In the genomic region with DNA sequence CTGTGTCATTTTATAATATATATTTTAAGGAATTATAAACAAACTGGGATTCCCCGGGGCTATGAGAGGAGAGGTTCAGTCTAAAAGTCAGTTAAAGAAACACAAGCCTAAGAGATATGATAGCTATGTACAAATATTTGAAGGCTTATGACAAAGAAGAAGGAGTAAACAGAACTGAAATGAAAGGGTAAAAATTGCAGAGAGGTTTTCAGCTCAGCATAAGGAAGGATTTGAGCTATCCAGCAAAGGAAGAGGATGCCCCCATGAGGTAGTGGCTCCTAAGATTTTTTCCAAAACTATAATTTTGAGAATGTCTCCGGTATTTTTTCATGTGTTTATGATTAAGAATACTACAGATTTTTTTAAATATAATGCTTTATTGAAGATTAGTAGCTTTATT, we compare ENCODE assay signal across 17 cellular contexts. TPM values are rescaled to one million over a fixed set of nuclear protein-coding genes. Genes with fewer than 3 reads are reported as not detected.
A peak's percentile ranks its signal among the peaks of the same experiment; 100 is the strongest.
DNase-seq lines count a peak whose midpoint lies in the region; ATAC-seq and TF ChIP-seq lines count a peak whose summit lies in the region.
"Had no signal": no experiment of that assay in that cellular context is flagged by ENCODE, and none has a peak within 500 bp of the region (broad histone marks: within the 10 kb centered on the region; RNA-seq: fewer than 3 reads in every experiment).

No MANE protein-coding gene starts in this region.

- H3K4me1 ChIP-seq in right lobe of liver: no peaks in the 10 kb centered on the region
- H3K4me1 ChIP-seq: sigmoid colon had no signal

- no peak overlapping the region for H3K4me3 ChIP-seq in choroid plexus epithelial cell (ENCODE audit: low read depth, low read length)
- H3K4me3 ChIP-seq in right lobe of liver: no peak overlapping the region
- H3K4me3 ChIP-seq: sigmoid colon had no signal

- H3K27me3 ChIP-seq in right lobe of liver: no peaks in the 10 kb centered on the region
- H3K27me3 ChIP-seq: sigmoid colon had no signal

- H3K36me3 ChIP-seq in right lobe of liver: no peaks in the 10 kb centered on the region
- H3K36me3 ChIP-seq: sigmoid colon had no signal

- peak; percentile 47 for TF ChIP-seq CTCF in choroid plexus epithelial cell (conservative IDR thresholded peaks at IDR 0.05; ENCODE audit: low read depth, low read length)
- TF ChIP-seq CTCF in right lobe of liver (IDR thresholded peaks at IDR 0.05): peak in 3 of 4 donors; percentile 10 to 26 (median 16)
- no peak for TF ChIP-seq CTCF in GM20000 (IDR thresholded peaks at IDR 0.05; ENCODE audit: extremely low read depth, missing control alignments)

- intact Hi-C loops in right lobe of liver (cut with DNase I): no loop called here

- no peaks in the 10 kb centered on the region for H3K9me3 ChIP-seq in right lobe of liver
- H3K9me3 ChIP-seq: sigmoid colon had no signal

- TF ChIP-seq POLR2A in right lobe of liver (IDR thresholded peaks at IDR 0.05): no peak

- ATAC-seq in right lobe of liver: peak in 1 of 4 donors; percentile 29
- ATAC-seq in HG03045 (IDR thresholded peaks at IDR 0.05; ENCODE audit: unreplicated experiment): no peak
- ATAC-seq in GM18858 (IDR thresholded peaks at IDR 0.05; ENCODE audit: unreplicated experiment): no peak
- ATAC-seq: left colon; stimulated activated naive CD8-positive, alpha-beta T cell treated with anti-CD3 and anti-CD28 coated beads, Interleukin-15, amount 100 ng/mL, for 72 hours had no signal

- DNase-seq in AG20443 (ENCODE audit: low spot score) (peak; percentile 31), M059J (ENCODE audit: low read depth) (peak; percentile 3), choroid plexus epithelial cell (ENCODE audit: low read depth) (peak; percentile 42), right lobe of liver (no peak), T-helper 9 cell (no peak), GM20000 (ENCODE audit: low spot score) (no peak)
- DNase-seq: activated CD4-positive, CD25-positive, alpha-beta regulatory T cell treated with anti-CD3 and anti-CD28 coated beads, Interleukin-2, amount 50 U/mL, for 72 hours; activated naive CD8-positive, alpha-beta T cell treated with anti-CD3 and anti-CD28 coated beads for 36 hours; activated T-cell treated with anti-CD3 and anti-CD28 coated beads for 4 hours; COR-L47; Karpas-422; left colon; NCI-H2029 treated with DMSO at 0.1 percent for 48 hours; sigmoid colon; stimulated activated naive CD8-positive, alpha-beta T cell treated with anti-CD3 and anti-CD28 coated beads, Interleukin-15, amount 100 ng/mL, for 72 hours had no signal

- no peak overlapping the region for H3K27ac ChIP-seq in right lobe of liver
- H3K27ac ChIP-seq: sigmoid colon had no signal

- 15% methylated on average over 2 of the region's 2 CpGs for WGBS in right lobe of liver (ENCODE audit: insufficient coverage, low coverage, low lambda C conversion rate, missing lambda C conversion rate)

RNA-seq across cellular contexts. Expression of a gene that starts 57.9 kb away (rescaled TPM):
- total RNA-seq in M059J (2014; rRNA removed; shearing (Covaris generic)): not detected in 2 replicates
- not detected for total RNA-seq in right lobe of liver
- total RNA-seq: activated naive CD8-positive, alpha-beta T cell treated with anti-CD3 and anti-CD28 coated beads for 36 hours had no signal

RNA-seq across cellular contexts. Expression of a gene that starts 59.4 kb away (rescaled TPM):
- 0.81 and 0.86 TPM in 2 replicates for total RNA-seq in M059J (2014; rRNA removed; shearing (Covaris generic))
- total RNA-seq in right lobe of liver: under 1 TPM; 0.04 to 0.49 (median 0.12) TPM

Comparison
In these comparisons a context has a peak if more than half of its experiments do, and no peak if none do; other contexts are left out.
1. DNase-seq: peak in AG20443 (single experiment), M059J (single experiment) and choroid plexus epithelial cell (single experiment); none in right lobe of liver (0 of 3), T-helper 9 cell (single experiment) and GM20000 (single experiment).